Comparison of ENCODE assay signal across 1 cellular context in genomic region chr4:75724066-75724866, GRCh38.
TF ChIP-seq lines count a peak whose summit lies in the region.

Gene USO1 (plus strand): TSS chr4:75724577. CDS start chr4:75724820, 243 bp downstream.

TF ChIP-seq in K562, 482 proteins besides CTCF, POLR2A, EP300 and RAD21 (continued from another document and continues in another):
- TF ChIP-seq GMEB1 (CRISPR knock-in tag; IDR thresholded peaks at IDR 0.05) (peak; percentile 63), AFF1 (IDR thresholded peaks at IDR 0.05; ENCODE audit: low read depth in 1 of 2, partially characterized antibody in 2 of 2) (peak; percentile 34 to 51), PURB (CRISPR knock-in tag; IDR thresholded peaks at IDR 0.05; ENCODE audit: low read depth) (no peak), FOXM1 (IDR thresholded peaks at IDR 0.05; ENCODE audit: low read depth) (no peak), FOXM1 (CRISPR knock-in tag; IDR thresholded peaks at IDR 0.05; ENCODE audit: low read depth) (no peak), SMAD4 (CRISPR knock-in tag; conservative IDR thresholded peaks at IDR 0.05) (no peak; the same call in 1 of the 2 replicates), RNF2 (IDR thresholded peaks at IDR 0.05) (0 out of 2 replicates have a peak, but pooled peaks have one; percentile 17), ETV1 (tag; conservative IDR thresholded peaks at IDR 0.05; ENCODE audit: low read depth) (peak; percentile 35; the same call in 1 of the 2 replicates), ELF2 (CRISPR knock-in tag; IDR thresholded peaks at IDR 0.05) (peak; percentile 74; the same call in 1 of the 2 replicates), ATF1 (CRISPR knock-in tag; IDR thresholded peaks at IDR 0.05) (no peak), ATF1 (tag; IDR thresholded peaks at IDR 0.05) (peak; percentile 82), ESRRB (CRISPR knock-in tag; IDR thresholded peaks at IDR 0.05; ENCODE audit: borderline replicate concordance) (no peak), ZNF609 (CRISPR knock-in tag; IDR thresholded peaks at IDR 0.05; ENCODE audit: borderline replicate concordance) (peak; percentile 71; the same call in 1 of the 2 replicates), POLR2G (IDR thresholded peaks at IDR 0.05; ENCODE audit: low read depth, low read length) (peak; percentile 97), FOXJ3 (CRISPR knock-in tag; IDR thresholded peaks at IDR 0.05) (no peak), TEAD1 (CRISPR knock-in tag; IDR thresholded peaks at IDR 0.05) (peak in 1 of 2 experiments; percentile 72; a peak in 1 of 4 replicates), FOXK1 (CRISPR knock-in tag; IDR thresholded peaks at IDR 0.05; ENCODE audit: borderline replicate concordance) (no peak), ZNF431 (CRISPR knock-in tag; IDR thresholded peaks at IDR 0.05) (0 out of 2 replicates have a peak, but pooled peaks have one; percentile 46), FOSL1 (tag; conservative IDR thresholded peaks at IDR 0.05) (peak; percentile 11; the same call in 1 of the 2 replicates), ZNF384 (IDR thresholded peaks at IDR 0.05; ENCODE audit: low read depth, low read length) (0 out of 2 replicates have a peak, but pooled peaks have one; percentile 38), ZNF398 (CRISPR knock-in tag; IDR thresholded peaks at IDR 0.05) (no peak), TAF7 (tag; IDR thresholded peaks at IDR 0.05) (peak; percentile 74; the same call in 1 of the 2 replicates), DNMT1 (IDR thresholded peaks at IDR 0.05) (0 out of 2 replicates have a peak, but pooled peaks have one; percentile 20), ARID4B (CRISPR knock-in tag; IDR thresholded peaks at IDR 0.05) (peak; percentile 63), RAD51 (IDR thresholded peaks at IDR 0.05; ENCODE audit: borderline replicate concordance, low read depth) (peak; percentile 87), MTA2 (IDR thresholded peaks at IDR 0.05; ENCODE audit: low read depth) (no peak), TBL1XR1 (IDR thresholded peaks at IDR 0.05; ENCODE audit: low read length in 2 of 2) (peak in 1 of 2 experiments; percentile 9; a peak in 1 of 4 replicates), CBX8 (IDR thresholded peaks at IDR 0.05; ENCODE audit: borderline replicate concordance, extremely low read depth, low read depth, low read length, poor library complexity, severe bottlenecking) (no peak), HNRNPH1 (optimal IDR thresholded peaks at IDR 0.05; ENCODE audit: low read depth, low read length) (no peak), VEZF1 (CRISPR knock-in tag; IDR thresholded peaks at IDR 0.05) (peak; percentile 87), YY1 (IDR thresholded peaks at IDR 0.05; ENCODE audit: borderline replicate concordance in 1 of 3, control insufficient read depth in 1 of 3, extremely low read depth in 1 of 3, insufficient read depth in 3 of 3, insufficient read length in 1 of 3, insufficient replicate concordance in 2 of 3, low read depth in 1 of 3, low read length in 2 of 3) (peak in 2 of 3 experiments; percentile 79 to 87), CC2D1A (IDR thresholded peaks at IDR 0.05) (peak; percentile 35; the same call in 1 of the 2 replicates), ZZZ3 (IDR thresholded peaks at IDR 0.05) (no peak), TAF9B (IDR thresholded peaks at IDR 0.05; ENCODE audit: partially characterized antibody) (peak; percentile 82), JUN (IDR thresholded peaks at IDR 0.05; ENCODE audit: borderline replicate concordance, low read depth, low read length) (peak; percentile 63; the same call in 1 of the 2 replicates), JUN (CRISPR knock-in tag; IDR thresholded peaks at IDR 0.05; ENCODE audit: borderline replicate concordance) (no peak), ZNF639 (CRISPR knock-in tag; conservative IDR thresholded peaks at IDR 0.05 in 1 of 2, IDR thresholded peaks at IDR 0.05 in 1 of 2) (0 out of 4 replicates have a peak, but pooled peaks of 1 of the 2 experiments have one; percentile 2)
